In the genomic region with DNA sequence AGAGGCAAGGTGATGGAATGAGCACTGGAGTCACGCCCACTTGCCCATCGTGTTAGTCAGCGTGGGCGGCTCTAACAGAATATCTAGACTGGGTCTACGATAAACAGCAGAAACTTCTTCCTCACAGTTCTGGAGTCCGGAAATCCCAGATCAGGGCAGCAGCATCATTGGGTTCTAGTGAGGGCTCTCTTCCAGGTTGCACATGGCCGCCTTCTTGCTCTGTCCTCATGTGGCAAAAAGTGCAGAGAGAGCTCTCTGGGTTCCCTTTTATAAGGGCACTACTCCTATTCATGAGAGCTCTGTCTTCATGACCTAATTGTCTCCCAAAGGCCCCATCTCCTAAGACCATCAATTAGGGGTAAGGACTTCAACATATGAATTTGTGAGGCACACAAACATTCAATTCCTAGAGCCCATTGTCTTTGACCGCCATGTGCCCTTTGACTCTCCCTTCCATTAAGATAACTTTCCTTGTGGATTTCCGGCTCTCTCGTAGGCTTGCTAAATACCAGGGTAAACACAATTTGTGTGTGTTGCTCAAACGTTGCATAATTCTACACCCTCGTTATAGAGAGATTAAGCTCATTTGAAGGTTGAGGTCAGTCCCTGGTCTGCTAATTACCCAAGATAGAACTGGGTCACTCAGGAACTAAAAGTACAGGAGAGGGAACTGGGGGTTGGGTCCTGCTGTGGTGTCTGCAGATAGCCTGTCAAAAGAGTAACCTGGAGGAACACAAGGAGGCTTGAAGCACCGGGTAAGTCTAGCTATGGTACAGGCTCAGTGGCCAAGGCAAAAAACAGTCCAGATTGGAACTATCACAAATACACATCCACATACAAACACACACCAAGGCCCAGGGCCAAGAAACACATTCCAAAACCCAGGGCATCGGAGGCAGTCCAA, we compare ENCODE assay signal across 1 cellular context.
TF ChIP-seq lines count a peak whose summit lies in the region.

No MANE protein-coding gene starts in this region.

TF ChIP-seq in HepG2, 621 proteins besides CTCF, POLR2A, EP300 and RAD21 (continued from another document and continues in another):
- TF ChIP-seq AFF4 (CRISPR knock-in tag; IDR thresholded peaks at IDR 0.05) (no peak), LRRFIP1 (CRISPR knock-in tag; conservative IDR thresholded peaks at IDR 0.05) (no peak), NFAT5 (CRISPR knock-in tag; IDR thresholded peaks at IDR 0.05) (no peak), ARHGAP35 (CRISPR knock-in tag; IDR thresholded peaks at IDR 0.05; ENCODE audit: borderline replicate concordance) (no peak), ARID5B (CRISPR knock-in tag; IDR thresholded peaks at IDR 0.05) (peak; percentile 100), SAFB2 (CRISPR knock-in tag; IDR thresholded peaks at IDR 0.05; ENCODE audit: borderline replicate concordance, low read depth) (peak; percentile 39; the same call in 1 of the 2 replicates), ELF1 (CRISPR knock-in tag; IDR thresholded peaks at IDR 0.05) (peak; percentile 72), ZNF572 (CRISPR knock-in tag; IDR thresholded peaks at IDR 0.05) (no peak), GZF1 (CRISPR knock-in tag; IDR thresholded peaks at IDR 0.05) (no peak), HES4 (CRISPR knock-in tag; IDR thresholded peaks at IDR 0.05; ENCODE audit: borderline replicate concordance) (no peak), ATRX (CRISPR knock-in tag; IDR thresholded peaks at IDR 0.05; ENCODE audit: borderline replicate concordance) (no peak), XRCC5 (optimal IDR thresholded peaks at IDR 0.05; ENCODE audit: low read length) (no peak), KAT7 (CRISPR knock-in tag; IDR thresholded peaks at IDR 0.05; ENCODE audit: borderline replicate concordance) (0 out of 2 replicates have a peak, but pooled peaks have one; percentile 51), HMGXB4 (CRISPR knock-in tag; IDR thresholded peaks at IDR 0.05; ENCODE audit: borderline replicate concordance in 1 of 2, low read depth in 1 of 2) (peak; percentile 42 to 51; a peak in 2 of 4 replicates), ZNF883 (CRISPR knock-in tag; IDR thresholded peaks at IDR 0.05; ENCODE audit: not compliant biosample characterization) (no peak), ETS1 (CRISPR knock-in tag; IDR thresholded peaks at IDR 0.05) (no peak), TAF15 (IDR thresholded peaks at IDR 0.05; ENCODE audit: low read depth, low read length, poor library complexity, severe bottlenecking) (no peak), GRHL1 (CRISPR knock-in tag; conservative IDR thresholded peaks at IDR 0.05) (no peak), ZNF83 (CRISPR knock-in tag; IDR thresholded peaks at IDR 0.05; ENCODE audit: borderline replicate concordance) (no peak), ZNF121 (CRISPR knock-in tag; IDR thresholded peaks at IDR 0.05) (peak; percentile 67; the same call in 1 of the 2 replicates), STAT5B (CRISPR knock-in tag; IDR thresholded peaks at IDR 0.05) (no peak), PCBP1 (IDR thresholded peaks at IDR 0.05; ENCODE audit: borderline replicate concordance, low read depth, low read length) (no peak), SIN3A (IDR thresholded peaks at IDR 0.05; ENCODE audit: borderline replicate concordance, low read depth, low read length) (peak; percentile 53; the same call in 1 of the 2 replicates), ZSCAN31 (CRISPR knock-in tag; IDR thresholded peaks at IDR 0.05; ENCODE audit: low read depth) (no peak)
- TF ChIP-seq, protein P1, sequence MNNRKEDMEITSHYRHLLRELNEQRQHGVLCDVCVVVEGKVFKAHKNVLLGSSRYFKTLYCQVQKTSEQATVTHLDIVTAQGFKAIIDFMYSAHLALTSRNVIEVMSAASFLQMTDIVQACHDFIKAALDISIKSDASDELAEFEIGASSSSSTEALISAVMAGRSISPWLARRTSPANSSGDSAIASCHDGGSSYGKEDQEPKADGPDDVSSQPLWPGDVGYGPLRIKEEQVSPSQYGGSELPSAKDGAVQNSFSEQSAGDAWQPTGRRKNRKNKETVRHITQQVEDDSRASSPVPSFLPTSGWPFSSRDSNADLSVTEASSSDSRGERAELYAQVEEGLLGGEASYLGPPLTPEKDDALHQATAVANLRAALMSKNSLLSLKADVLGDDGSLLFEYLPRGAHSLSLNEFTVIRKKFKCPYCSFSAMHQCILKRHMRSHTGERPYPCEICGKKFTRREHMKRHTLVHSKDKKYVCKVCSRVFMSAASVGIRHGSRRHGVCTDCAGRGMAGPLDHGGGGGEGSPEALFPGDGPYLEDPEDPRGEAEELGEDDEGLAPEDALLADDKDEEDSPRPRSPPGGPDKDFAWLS (CRISPR knock-in tag; IDR thresholded peaks at IDR 0.05; ENCODE audit: borderline replicate concordance), result no peak
